1 cellular context compared by ENCODE assay signal in the genomic region with DNA sequence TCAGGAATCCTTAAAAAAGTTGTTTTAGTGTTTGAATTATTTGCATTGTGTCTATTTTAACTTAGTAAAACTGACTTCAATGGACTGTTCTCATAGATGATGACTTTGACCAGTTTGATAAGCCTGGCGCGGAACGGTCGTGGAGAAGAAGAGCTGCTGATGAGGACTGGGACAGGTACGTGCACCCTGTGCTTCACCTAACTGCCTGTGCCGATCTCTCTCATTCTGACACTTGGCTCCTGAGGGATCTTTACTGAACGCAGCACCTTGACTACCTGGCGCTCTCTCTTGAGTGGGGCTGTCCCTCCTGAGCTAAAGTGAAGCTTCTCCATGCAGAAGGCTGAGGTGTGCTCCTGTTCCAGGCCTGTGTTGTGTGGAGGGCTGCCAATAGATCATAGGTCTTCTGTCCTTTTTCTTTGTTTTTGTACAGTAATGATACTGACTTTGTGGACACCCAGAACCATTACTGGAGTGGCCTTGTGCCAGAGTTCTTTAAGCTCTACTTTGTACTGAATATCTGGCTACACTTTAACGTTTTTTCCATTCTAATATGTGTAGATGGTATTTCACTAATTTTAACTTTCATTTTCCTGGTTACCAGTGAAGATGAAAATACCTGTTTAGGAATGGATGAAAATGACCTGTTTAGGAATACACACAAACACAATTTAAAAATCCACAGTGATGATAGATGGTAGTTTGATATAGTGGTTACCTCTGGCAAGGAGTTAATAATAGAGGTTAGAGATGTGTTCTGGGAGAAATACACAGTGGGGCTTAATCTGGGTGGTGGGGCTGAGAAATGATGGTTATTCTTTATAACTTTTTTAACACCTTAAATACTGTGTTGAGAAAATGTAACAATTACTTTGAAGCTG.
TF ChIP-seq lines count a peak whose summit lies in the region.

No MANE protein-coding gene starts in this region.

TF ChIP-seq in HCT116, 20 proteins besides CTCF, POLR2A, EP300 and RAD21:
- TF ChIP-seq, protein P1, sequence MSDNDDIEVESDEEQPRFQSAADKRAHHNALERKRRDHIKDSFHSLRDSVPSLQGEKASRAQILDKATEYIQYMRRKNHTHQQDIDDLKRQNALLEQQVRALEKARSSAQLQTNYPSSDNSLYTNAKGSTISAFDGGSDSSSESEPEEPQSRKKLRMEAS (IDR thresholded peaks at IDR 0.05), result no peak
- TF ChIP-seq, protein P2, sequence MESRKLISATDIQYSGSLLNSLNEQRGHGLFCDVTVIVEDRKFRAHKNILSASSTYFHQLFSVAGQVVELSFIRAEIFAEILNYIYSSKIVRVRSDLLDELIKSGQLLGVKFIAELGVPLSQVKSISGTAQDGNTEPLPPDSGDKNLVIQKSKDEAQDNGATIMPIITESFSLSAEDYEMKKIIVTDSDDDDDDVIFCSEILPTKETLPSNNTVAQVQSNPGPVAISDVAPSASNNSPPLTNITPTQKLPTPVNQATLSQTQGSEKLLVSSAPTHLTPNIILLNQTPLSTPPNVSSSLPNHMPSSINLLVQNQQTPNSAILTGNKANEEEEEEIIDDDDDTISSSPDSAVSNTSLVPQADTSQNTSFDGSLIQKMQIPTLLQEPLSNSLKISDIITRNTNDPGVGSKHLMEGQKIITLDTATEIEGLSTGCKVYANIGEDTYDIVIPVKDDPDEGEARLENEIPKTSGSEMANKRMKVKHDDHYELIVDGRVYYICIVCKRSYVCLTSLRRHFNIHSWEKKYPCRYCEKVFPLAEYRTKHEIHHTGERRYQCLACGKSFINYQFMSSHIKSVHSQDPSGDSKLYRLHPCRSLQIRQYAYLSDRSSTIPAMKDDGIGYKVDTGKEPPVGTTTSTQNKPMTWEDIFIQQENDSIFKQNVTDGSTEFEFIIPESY (IDR thresholded peaks at IDR 0.05; ENCODE audit: extremely low read depth, insufficient replicate concordance, low read length), result no peak
- TF ChIP-seq FOSL1 (IDR thresholded peaks at IDR 0.05; ENCODE audit: low read depth) (no peak), ZNF274 (IDR thresholded peaks at IDR 0.05; ENCODE audit: low read depth, low read length) (no peak), EGR1 (IDR thresholded peaks at IDR 0.05; ENCODE audit: low read depth) (no peak), EZH2phosphoT487 (IDR thresholded peaks at IDR 0.05; ENCODE audit: borderline replicate concordance) (no peak)
TF ChIP-seq in HCT116: peak in this region for 0.
